Comparison of ENCODE assay signal across 26 cellular contexts in the genomic region with DNA sequence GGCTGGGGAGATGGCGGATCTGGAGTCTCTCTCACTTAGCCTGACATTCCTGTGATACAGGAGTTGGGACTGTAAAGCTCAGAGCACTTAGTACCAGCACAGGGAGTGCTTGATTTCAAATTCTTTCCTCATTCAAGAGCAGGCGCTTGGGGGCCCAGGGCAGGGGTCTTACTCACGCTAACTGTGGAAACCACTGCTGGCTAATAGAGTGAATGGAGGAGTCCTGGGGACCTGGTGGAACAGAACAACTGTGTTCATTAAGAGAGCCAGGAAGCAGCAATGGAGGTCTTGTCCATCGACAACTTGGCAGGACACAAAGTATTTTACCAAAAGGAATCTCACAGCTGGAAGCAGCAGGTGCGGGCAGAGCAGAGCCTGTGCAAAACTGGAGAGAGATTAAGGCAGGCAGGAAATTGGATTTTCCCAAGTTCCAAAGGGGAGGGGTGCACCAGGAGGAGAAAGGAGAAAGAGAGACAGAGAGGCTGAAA.
DNase-seq lines count a peak whose midpoint lies in the region; ATAC-seq and TF ChIP-seq lines count a peak whose summit lies in the region.
"Had no signal": no experiment of that assay in that cellular context is flagged by ENCODE, and none has a peak within 500 bp of the region (broad histone marks: within the 10 kb centered on the region; RNA-seq: fewer than 3 reads in every experiment).

No MANE protein-coding gene starts in this region.

- H3K27me3 Mint-ChIP-seq in neural progenitor cell (ENCODE audit: insufficient read depth, low read depth), result peaks cover 4% of the 10 kb centered on the region
- H3K27me3 Mint-ChIP-seq: activated CD8-positive, alpha-beta T cell treated with anti-CD3 and anti-CD28 coated beads for 36 hours; activated naive CD8-positive, alpha-beta T cell treated with anti-CD3 and anti-CD28 coated beads for 36 hours; CD4-positive, CD25-positive, alpha-beta regulatory T cell had no signal

- H3K4me3 Mint-ChIP-seq in neural progenitor cell, result no peak overlapping the region
- H3K4me3 Mint-ChIP-seq: activated CD8-positive, alpha-beta T cell treated with anti-CD3 and anti-CD28 coated beads for 36 hours; activated naive CD8-positive, alpha-beta T cell treated with anti-CD3 and anti-CD28 coated beads for 36 hours; CD4-positive, CD25-positive, alpha-beta regulatory T cell; stimulated activated memory B cell treated with anti-CD40 and anti-IgM and Interleukin-4, amounts not matched to agents 10 μg/mL and 1 μg/mL and 100 μg/mL, for 72 hours had no signal

- no peaks in the 10 kb centered on the region for H3K9me3 ChIP-seq in WERI-Rb-1 (ENCODE audit: severe bottlenecking)
- no peaks in the 10 kb centered on the region for H3K9me3 ChIP-seq in neural progenitor cell (ENCODE audit: low read depth)
- H3K9me3 ChIP-seq in thymus (ENCODE audit: control insufficient read depth), result no peaks in the 10 kb centered on the region
- no peaks in the 10 kb centered on the region for H3K9me3 ChIP-seq in Karpas-422 (ENCODE audit: low read length)
- H3K9me3 ChIP-seq: mucosa of descending colon, prostate gland, spleen, thyroid gland had no signal

- intact Hi-C loops in left ventricle myocardium superior (cut with micrococcal nuclease), result no loop called here

- peak overlapping the region; percentile 54 for H3K4me2 ChIP-seq in neural progenitor cell
- no peak overlapping the region for H3K4me2 ChIP-seq in Karpas-422 (ENCODE audit: low read depth, low read length, poor library complexity, severe bottlenecking)
- H3K4me2 ChIP-seq: PC-9 had no signal

- peak; percentile 77 for ATAC-seq in left ventricle myocardium superior
- ATAC-seq: activated CD8-positive, alpha-beta T cell treated with anti-CD3 and anti-CD28 coated beads for 36 hours; left lobe of liver; mucosa of descending colon; stimulated activated memory B cell treated with anti-CD40 and anti-IgM and Interleukin-4, amounts not matched to agents 10 μg/mL and 1 μg/mL and 100 μg/mL, for 72 hours had no signal

- H3K36me3 ChIP-seq in WERI-Rb-1, result no peaks in the 10 kb centered on the region
- no peaks in the 10 kb centered on the region for H3K36me3 ChIP-seq in neural progenitor cell
- H3K36me3 ChIP-seq in thymus (ENCODE audit: control insufficient read depth, insufficient read depth), result no peaks in the 10 kb centered on the region
- H3K36me3 ChIP-seq in Karpas-422 (ENCODE audit: insufficient read depth, low read length), result no peaks in the 10 kb centered on the region
- H3K36me3 ChIP-seq in brain microvascular endothelial cell (replicated peaks), result no peaks in the 10 kb centered on the region
- H3K36me3 ChIP-seq: prostate gland, spleen, thyroid gland had no signal

- peak; percentile 45 for DNase-seq in WERI-Rb-1
- DNase-seq in left ventricle myocardium superior, result no peak
- peak; percentile 63 for DNase-seq in neural progenitor cell (ENCODE audit: low spot score)
- DNase-seq in Karpas-422, result no peak
- DNase-seq in HCEC 1CT, result no peak
- DNase-seq in activated gamma-delta T cell treated with Interleukin-2 at 50 U/mL for 16 hours, result no peak
- DNase-seq in brain microvascular endothelial cell, result no peak
- DNase-seq: activated CD4-positive, CD25-positive, alpha-beta regulatory T cell treated with anti-CD3 and anti-CD28 coated beads, Interleukin-2, amount 50 U/mL, for 72 hours; activated CD8-positive, alpha-beta T cell treated with anti-CD3 and anti-CD28 coated beads for 36 hours; activated naive CD8-positive, alpha-beta T cell treated with anti-CD3 and anti-CD28 coated beads for 36 hours; CD4-positive, CD25-positive, alpha-beta regulatory T cell; cerebellar nuclear complex; dorsolateral prefrontal cortex; EL; mucosa of descending colon; NCI-H2081 treated with DMSO at 0.1 percent for 48 hours; NK-92 treated with Interleukin-12 subunit alpha and Interleukin-12 subunit beta, amount 100 ng/mL, for 24 hours; PC-9; SIG-M5; spleen; stimulated activated CD4-positive, alpha-beta T cell treated with anti-CD3 and anti-CD28 coated beads, Interleukin-2, amount 100 ng/mL, for 48 hours; thyroid gland had no signal

- peaks cover 20% of the 10 kb centered on the region for H3F3A ChIP-seq in neural progenitor cell (ENCODE audit: low read depth)

- H2AFZ ChIP-seq in neural progenitor cell (replicated peaks), result no peak overlapping the region
- no peak overlapping the region for H2AFZ ChIP-seq in Karpas-422 (ENCODE audit: low read length)
- H2AFZ ChIP-seq: PC-9 had no signal

- peak overlapping the region; percentile 82 for H3K27ac ChIP-seq in WERI-Rb-1
- H3K27ac ChIP-seq in neural progenitor cell, result peak overlapping the region; percentile 66
- H3K27ac ChIP-seq in thymus (ENCODE audit: low read depth), result peak overlapping the region; percentile 33
- no peak overlapping the region for H3K27ac ChIP-seq in Karpas-422 (ENCODE audit: low read length)
- H3K27ac ChIP-seq in brain microvascular endothelial cell, result no peak overlapping the region
- H3K27ac ChIP-seq: PC-9, spleen, thyroid gland had no signal

- H3K27ac Mint-ChIP-seq in neural progenitor cell, result no peak overlapping the region
- H3K27ac Mint-ChIP-seq: activated CD8-positive, alpha-beta T cell treated with anti-CD3 and anti-CD28 coated beads for 36 hours; activated naive CD8-positive, alpha-beta T cell treated with anti-CD3 and anti-CD28 coated beads for 36 hours; CD4-positive, CD25-positive, alpha-beta regulatory T cell; stimulated activated memory B cell treated with anti-CD40 and anti-IgM and Interleukin-4, amounts not matched to agents 10 μg/mL and 1 μg/mL and 100 μg/mL, for 72 hours had no signal

- no peaks in the 10 kb centered on the region for H3K27me3 ChIP-seq in WERI-Rb-1 (ENCODE audit: insufficient read depth, low read depth, severe bottlenecking)
- no peaks in the 10 kb centered on the region for H3K27me3 ChIP-seq in neural progenitor cell
- no peaks in the 10 kb centered on the region for H3K27me3 ChIP-seq in thymus (ENCODE audit: control insufficient read depth, insufficient read depth)
- no peaks in the 10 kb centered on the region for H3K27me3 ChIP-seq in Karpas-422 (ENCODE audit: low read length)
- H3K27me3 ChIP-seq in brain microvascular endothelial cell (replicated peaks), result no peaks in the 10 kb centered on the region
- H3K27me3 ChIP-seq: dorsolateral prefrontal cortex, spleen, thyroid gland had no signal

- H4K20me1 ChIP-seq in neural progenitor cell (ENCODE audit: low read depth), result no peaks in the 10 kb centered on the region
- H4K20me1 ChIP-seq in Karpas-422 (ENCODE audit: insufficient read depth, low read depth, low read length), result no peaks in the 10 kb centered on the region

- peaks cover 3% of the 10 kb centered on the region for H3K4me1 Mint-ChIP-seq in neural progenitor cell
- H3K4me1 Mint-ChIP-seq: activated naive CD8-positive, alpha-beta T cell treated with anti-CD3 and anti-CD28 coated beads for 36 hours; CD4-positive, CD25-positive, alpha-beta regulatory T cell; stimulated activated memory B cell treated with anti-CD40 and anti-IgM and Interleukin-4, amounts not matched to agents 10 μg/mL and 1 μg/mL and 100 μg/mL, for 72 hours had no signal

- in situ Hi-C loops in brain microvascular endothelial cell (cut with HindIII; ENCODE audit: low pct_ligation_motif_present, low sequenced_read_pairs), result no loop called here

- 91% methylated on average over 5 of the region's 5 CpGs for WGBS in thymus

- H3K9ac ChIP-seq in neural progenitor cell, result no peak overlapping the region
- H3K9ac ChIP-seq in Karpas-422 (ENCODE audit: low read length), result no peak overlapping the region

- no peaks in the 10 kb centered on the region for H3K36me3 Mint-ChIP-seq in neural progenitor cell
- H3K36me3 Mint-ChIP-seq: activated naive CD8-positive, alpha-beta T cell treated with anti-CD3 and anti-CD28 coated beads for 36 hours; CD4-positive, CD25-positive, alpha-beta regulatory T cell; stimulated activated memory B cell treated with anti-CD40 and anti-IgM and Interleukin-4, amounts not matched to agents 10 μg/mL and 1 μg/mL and 100 μg/mL, for 72 hours had no signal

- no peaks in the 10 kb centered on the region for H3K79me2 ChIP-seq in neural progenitor cell (ENCODE audit: low read depth)
- H3K79me2 ChIP-seq in Karpas-422 (ENCODE audit: low read length), result no peaks in the 10 kb centered on the region

- H3K4me1 ChIP-seq in neural progenitor cell (peaks cover 24% of the 10 kb centered on the region), thymus (ENCODE audit: control insufficient read depth, insufficient read depth, low read length) (no peaks in the 10 kb centered on the region), Karpas-422 (ENCODE audit: low read length) (no peaks in the 10 kb centered on the region)
- H3K4me1 ChIP-seq: prostate gland, spleen had no signal

- H3K9me3 Mint-ChIP-seq in neural progenitor cell, result no peaks in the 10 kb centered on the region
- H3K9me3 Mint-ChIP-seq: activated CD8-positive, alpha-beta T cell treated with anti-CD3 and anti-CD28 coated beads for 36 hours; activated naive CD8-positive, alpha-beta T cell treated with anti-CD3 and anti-CD28 coated beads for 36 hours; CD4-positive, CD25-positive, alpha-beta regulatory T cell; stimulated activated memory B cell treated with anti-CD40 and anti-IgM and Interleukin-4, amounts not matched to agents 10 μg/mL and 1 μg/mL and 100 μg/mL, for 72 hours had no signal

- H3K9me2 ChIP-seq in Karpas-422 (replicated peaks; ENCODE audit: insufficient read depth, low read length), result no peaks in the 10 kb centered on the region

- no peak overlapping the region for H3K4me3 ChIP-seq in WERI-Rb-1 (ENCODE audit: low read depth, low read length)
- no peak overlapping the region for H3K4me3 ChIP-seq in neural progenitor cell
- H3K4me3 ChIP-seq in thymus (ENCODE audit: low read length), result no peak overlapping the region
- H3K4me3 ChIP-seq in Karpas-422 (ENCODE audit: low read length), result no peak overlapping the region
- H3K4me3 ChIP-seq in brain microvascular endothelial cell (ENCODE audit: low read depth, low read length), result no peak overlapping the region
- H3K4me3 ChIP-seq: dorsolateral prefrontal cortex, mucosa of descending colon, PC-9, prostate gland, spleen, thyroid gland had no signal

- TF ChIP-seq CTCF in WERI-Rb-1 (IDR thresholded peaks at IDR 0.05; ENCODE audit: low read depth, low read length), result no peak
- no peak for TF ChIP-seq CTCF in neural progenitor cell (IDR thresholded peaks at IDR 0.05)
- no peak for TF ChIP-seq CTCF in brain microvascular endothelial cell (IDR thresholded peaks at IDR 0.05; ENCODE audit: low read depth, low read length, missing control alignments)

Comparison
In these comparisons a context has a peak if more than half of its experiments do, and no peak if none do; other contexts are left out.
1. DNase-seq: peak in WERI-Rb-1 (single experiment) and neural progenitor cell (single experiment); none in left ventricle myocardium superior (single experiment), Karpas-422 (single experiment), HCEC 1CT (single experiment), activated gamma-delta T cell treated with Interleukin-2 at 50 U/mL for 16 hours (single experiment) and brain microvascular endothelial cell (single experiment).
2. H3K27ac ChIP-seq: peak in WERI-Rb-1 (single experiment), neural progenitor cell (single experiment) and thymus (single experiment); none in Karpas-422 (single experiment) and brain microvascular endothelial cell (single experiment).